1 cellular context compared by ENCODE assay signal in the genomic region with DNA sequence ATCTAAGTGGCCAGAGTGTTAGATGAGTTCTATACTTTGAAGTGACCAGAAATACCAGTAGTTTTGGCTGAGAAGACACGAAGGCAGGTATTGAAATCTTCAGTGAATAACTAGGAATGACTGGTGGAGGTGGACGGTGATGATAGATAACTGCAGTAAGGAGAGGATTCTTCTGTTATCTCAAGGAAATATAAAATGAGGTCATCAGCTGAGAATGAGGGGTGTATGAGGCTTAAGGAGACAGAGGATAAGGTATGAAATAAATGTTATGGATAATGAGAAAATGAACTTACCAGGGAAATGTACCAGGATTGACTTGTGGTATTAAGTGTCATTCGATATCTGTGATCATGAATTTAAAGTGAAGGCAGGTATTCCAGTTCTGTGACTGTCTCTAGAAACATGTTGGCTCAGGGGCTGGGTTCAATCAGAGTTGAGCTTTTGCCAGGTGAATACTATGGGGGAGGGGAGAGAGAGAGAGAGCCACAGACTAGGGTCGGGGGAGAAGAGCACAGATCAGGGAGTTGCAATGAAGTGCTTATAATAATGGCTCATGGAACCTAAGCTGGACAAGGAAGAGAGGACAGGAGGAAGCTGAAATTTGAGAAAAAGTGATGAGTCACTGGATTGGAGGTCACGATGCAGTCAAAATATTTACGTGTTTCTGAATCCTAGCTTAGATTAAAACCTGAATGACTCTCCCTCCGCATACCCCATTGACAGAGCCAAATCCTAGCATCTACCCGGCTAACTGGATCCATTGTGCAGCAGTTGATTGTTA.
TF ChIP-seq lines count a peak whose summit lies in the region.

No MANE protein-coding gene starts in this region.

TF ChIP-seq in IMR-90, 13 proteins besides CTCF, POLR2A, EP300 and RAD21:
- no peak for TF ChIP-seq RFX5 (IDR thresholded peaks at IDR 0.05; ENCODE audit: low read depth, low read length)
- peak; percentile 81 for TF ChIP-seq NFE2L2 (IDR thresholded peaks at IDR 0.05; ENCODE audit: low read depth, low read length)
